ENCODE assay signal across 18 cellular contexts in the genomic region with DNA sequence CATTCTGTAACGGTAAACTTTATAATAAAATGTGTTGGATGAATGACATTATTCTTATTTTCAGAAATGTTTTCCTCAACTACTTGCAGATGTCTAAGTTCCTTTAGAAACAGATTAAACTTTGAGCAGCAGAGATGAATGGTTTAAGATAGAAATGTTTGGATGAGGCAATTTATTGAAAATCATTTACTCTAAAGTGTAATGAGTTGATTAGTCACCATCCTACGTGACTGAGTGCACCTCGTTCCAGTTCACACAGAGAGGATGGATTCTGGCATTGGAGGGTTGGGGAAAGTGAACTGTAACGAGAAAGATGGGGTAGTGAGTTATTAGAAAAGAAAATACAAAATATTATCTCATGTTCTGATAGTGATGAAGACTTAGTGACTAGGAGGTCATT. TPM values are rescaled to one million over a fixed set of nuclear protein-coding genes. Genes with fewer than 3 reads are reported as not detected.
"Had no signal": no experiment of that assay in that cellular context is flagged by ENCODE, and none has a peak within 500 bp of the region (broad histone marks: within the 10 kb centered on the region; RNA-seq: fewer than 3 reads in every experiment).

No MANE protein-coding gene starts in this region.

- H3K36me3 ChIP-seq: colonic mucosa, esophagus muscularis mucosa had no signal

- H3K4me3 Mint-ChIP-seq: activated naive CD8-positive, alpha-beta T cell treated with anti-CD3 and anti-CD28 coated beads, Interleukin-2, amount 10 ng/mL, durations not matched to agents 7 days and 5 days; brain; mesothelial cell of epicardium; stimulated activated memory B cell treated with anti-CD40 and anti-IgM and Interleukin-4, amounts not matched to agents 10 μg/mL and 1 μg/mL and 100 μg/mL, for 72 hours had no signal

- H3K4me1 Mint-ChIP-seq: activated naive CD8-positive, alpha-beta T cell treated with anti-CD3 and anti-CD28 coated beads, Interleukin-2, amount 10 ng/mL, durations not matched to agents 7 days and 5 days; stimulated activated memory B cell treated with anti-CD40 and anti-IgM and Interleukin-4, amounts not matched to agents 10 μg/mL and 1 μg/mL and 100 μg/mL, for 72 hours had no signal

- H3K36me3 Mint-ChIP-seq: activated naive CD8-positive, alpha-beta T cell treated with anti-CD3 and anti-CD28 coated beads, Interleukin-2, amount 10 ng/mL, durations not matched to agents 7 days and 5 days; brain; mesothelial cell of epicardium; stimulated activated memory B cell treated with anti-CD40 and anti-IgM and Interleukin-4, amounts not matched to agents 10 μg/mL and 1 μg/mL and 100 μg/mL, for 72 hours had no signal

- ATAC-seq: left cardiac atrium; stimulated activated memory B cell treated with anti-CD40 and anti-IgM and Interleukin-4, amounts not matched to agents 10 μg/mL and 1 μg/mL and 100 μg/mL, for 72 hours had no signal

- H3K27me3 ChIP-seq: colonic mucosa, esophagus muscularis mucosa had no signal

- H3K27ac ChIP-seq: colonic mucosa, esophagus muscularis mucosa, psoas muscle had no signal

- H3K9me3 ChIP-seq: colonic mucosa, esophagus muscularis mucosa, psoas muscle had no signal

- H3K9me3 Mint-ChIP-seq: activated naive CD8-positive, alpha-beta T cell treated with anti-CD3 and anti-CD28 coated beads, Interleukin-2, amount 10 ng/mL, durations not matched to agents 7 days and 5 days; stimulated activated memory B cell treated with anti-CD40 and anti-IgM and Interleukin-4, amounts not matched to agents 10 μg/mL and 1 μg/mL and 100 μg/mL, for 72 hours had no signal

- DNase-seq: activated CD4-positive, CD25-positive, alpha-beta regulatory T cell treated with anti-CD3 and anti-CD28 coated beads, Interleukin-2, amount 50 U/mL, for 72 hours; activated naive CD4-positive, alpha-beta T cell; activated naive CD8-positive, alpha-beta T cell treated with anti-CD3 and anti-CD28 coated beads, Interleukin-2, amount 10 ng/mL, durations not matched to agents 7 days and 5 days; central memory CD4-positive, alpha-beta T cell; colonic mucosa; foreskin fibroblast; left cardiac atrium; psoas muscle; T1000 had no signal

- H3K27ac Mint-ChIP-seq: activated naive CD8-positive, alpha-beta T cell treated with anti-CD3 and anti-CD28 coated beads, Interleukin-2, amount 10 ng/mL, durations not matched to agents 7 days and 5 days; mesothelial cell of epicardium; stimulated activated memory B cell treated with anti-CD40 and anti-IgM and Interleukin-4, amounts not matched to agents 10 μg/mL and 1 μg/mL and 100 μg/mL, for 72 hours had no signal

- H3K4me1 ChIP-seq: colonic mucosa, esophagus muscularis mucosa, psoas muscle had no signal

- H3K4me3 ChIP-seq: colonic mucosa, esophagus muscularis mucosa, lung, psoas muscle had no signal

RNA-seq across cellular contexts. Expression of gene FABP7, which starts 38.2 kb away (rescaled TPM):
- total RNA-seq: activated CD8-positive, alpha-beta memory T cell treated with anti-CD3 and anti-CD28 coated beads for 36 hours; activated naive CD8-positive, alpha-beta T cell treated with anti-CD3 and anti-CD28 coated beads, Interleukin-2, amount 10 ng/mL, durations not matched to agents 7 days and 5 days; colonic mucosa; esophagus muscularis mucosa; myocyte; osteoblast had no signal
- polyA plus RNA-seq: urinary bladder had no signal
